Comparison of ENCODE assay signal across 8 cellular contexts in genomic region chr13:33204130-33204927, GRCh38.
DNase-seq lines count a peak whose midpoint lies in the region; ATAC-seq and TF ChIP-seq lines count a peak whose summit lies in the region.

No MANE protein-coding gene starts in this region.

- POLR2A ChIA-PET in GM10248 (lab: Yijun Ruan, JAX), result interaction anchor here (1.3 kb wide), 1 partner anchor 12 kb away, joined by 3 read pairs; no protein-coding TSS in a partner anchor
- POLR2A ChIA-PET in naive thymus-derived CD8-positive, alpha-beta T cell (lab: Charles Lee), result no interaction called here

- H3K4me1 Mint-ChIP-seq in naive thymus-derived CD8-positive, alpha-beta T cell, result peaks cover 0 to 11% (median 6%) of the 10 kb centered on the region in 4 donors

- peaks cover 91% of the 10 kb centered on the region for H3K79me2 ChIP-seq in fibroblast of lung (ENCODE audit: control insufficient read depth, insufficient read depth, low read length)

- H3K4me2 ChIP-seq in fibroblast of lung (ENCODE audit: extremely low read depth, insufficient read depth, low read length), result peak overlapping the region; percentile 64

- H3K4me3 ChIP-seq in GM12875 (ENCODE audit: low read depth, low read length), result peak overlapping the region; percentile 54
- peak overlapping the region; percentile 11 to 55 (median 40) for H3K4me3 ChIP-seq in fibroblast of lung (replicated peaks in 1 of 4; ENCODE audit: control extremely low read depth in 1 of 4, insufficient read depth in 1 of 4, low read depth in 3 of 4, low read length in 4 of 4)

- peak overlapping the region; percentile 71 for H3K27ac ChIP-seq in fibroblast of lung (ENCODE audit: insufficient read depth, low read length)

- no peaks in the 10 kb centered on the region for H4K20me1 ChIP-seq in fibroblast of lung (ENCODE audit: control insufficient read depth, extremely low read depth, insufficient read depth, low read length)

- H3K4me1 ChIP-seq in fibroblast of lung (ENCODE audit: control insufficient read depth, extremely low read depth, insufficient read depth, low read length), result peaks cover 31% of the 10 kb centered on the region

- no peak overlapping the region for H3K4me3 Mint-ChIP-seq in naive thymus-derived CD8-positive, alpha-beta T cell

- CTCF ChIA-PET in GM10248 (lab: Yijun Ruan, JAX), result interaction anchor here (0.9 to 3.1 kb wide), 8 partner anchors 8 to 338 kb away, joined by 3 to 14 read pairs (median 7); no protein-coding TSS in a partner anchor

- ATAC-seq in HG03571 (IDR thresholded peaks at IDR 0.05; ENCODE audit: unreplicated experiment), result peak; percentile 30
- ATAC-seq in sciatic nerve, result peak; percentile 81
- ATAC-seq in naive thymus-derived CD8-positive, alpha-beta T cell, result no peak

- in situ Hi-C loops in KBM-7 (cut with MboI; ENCODE audit: low pct_unique_long_range_greater_than_20kb, low sequenced_read_pairs), result no loop called here

- no peak for TF ChIP-seq CTCF in GM12875 (IDR thresholded peaks at IDR 0.05; ENCODE audit: borderline replicate concordance, insufficient read depth, low read depth, low read length)
- no peak for TF ChIP-seq CTCF in fibroblast of lung (conservative IDR thresholded peaks at IDR 0.05 in 1 of 2, IDR thresholded peaks at IDR 0.05 in 1 of 2; ENCODE audit: low read depth in 1 of 2, low read length in 2 of 2)
- no peak for TF ChIP-seq CTCF in GM10248 (IDR thresholded peaks at IDR 0.05; ENCODE audit: control extremely low read depth, extremely low read depth, low read depth, missing control alignments)

- H3K27me3 Mint-ChIP-seq in naive thymus-derived CD8-positive, alpha-beta T cell, result peaks cover 11 to 46% (median 26%) of the 10 kb centered on the region in 5 donors

- H3K9ac ChIP-seq in fibroblast of lung (ENCODE audit: insufficient read depth, low read length), result peak overlapping the region; percentile 49

- no peak overlapping the region for H3K27ac Mint-ChIP-seq in naive thymus-derived CD8-positive, alpha-beta T cell

- no peaks in the 10 kb centered on the region for H3K27me3 ChIP-seq in fibroblast of lung (ENCODE audit: control insufficient read depth, insufficient read depth, low read length)

- H3K9me3 Mint-ChIP-seq in naive thymus-derived CD8-positive, alpha-beta T cell, result no peaks in the 10 kb centered on the region

- DNase-seq in fibroblast of lung (ENCODE audit: low read depth in 2 of 2) (peak; percentile 89 to 95), sciatic nerve (ENCODE audit: low spot score) (peak; percentile 88), GM10248 (ENCODE audit: extremely low spot score) (no peak), KBM-7 (no peak)
- no peak for DNase-seq in stimulated activated CD4-positive, alpha-beta T cell treated with anti-CD3 and anti-CD28 coated beads, Interleukin-2, amount 100 ng/mL, for 48 hours
- no peak for DNase-seq in naive thymus-derived CD8-positive, alpha-beta T cell

- H2AFZ ChIP-seq in fibroblast of lung (ENCODE audit: low read length), result no peak overlapping the region

- intact Hi-C loops in sciatic nerve (cut with DNase I), result no loop called here

- peaks cover 5% of the 10 kb centered on the region for H3K36me3 ChIP-seq in fibroblast of lung (ENCODE audit: control insufficient read depth, insufficient read depth, low read length)

- H3K9me3 ChIP-seq in fibroblast of lung (ENCODE audit: control insufficient read depth, insufficient read depth, low read depth, low read length), result no peaks in the 10 kb centered on the region

- no peaks in the 10 kb centered on the region for H3K36me3 Mint-ChIP-seq in naive thymus-derived CD8-positive, alpha-beta T cell

Comparison
In these comparisons a context has a peak if more than half of its experiments do, and no peak if none do; other contexts are left out.
1. ATAC-seq: peak in HG03571 (single experiment) and sciatic nerve (single experiment); none in naive thymus-derived CD8-positive, alpha-beta T cell (0 of 2).
2. DNase-seq: peak in fibroblast of lung (2 of 2) and sciatic nerve (single experiment); none in GM10248 (single experiment), stimulated activated CD4-positive, alpha-beta T cell treated with anti-CD3 and anti-CD28 coated beads, Interleukin-2, amount 100 ng/mL, for 48 hours (0 of 2), naive thymus-derived CD8-positive, alpha-beta T cell (0 of 10) and KBM-7 (single experiment).